Comparison of ENCODE assay signal across 9 cellular contexts in genomic region chr3:14175383-14176037, GRCh38. TPM values are rescaled to one million over a fixed set of nuclear protein-coding genes. Genes with fewer than 3 reads are reported as not detected.
A peak's percentile ranks its signal among the peaks of the same experiment; 100 is the strongest.
DNase-seq lines count a peak whose midpoint lies in the region; ATAC-seq lines count a peak whose summit lies in the region.
"Had no signal": no experiment of that assay in that cellular context is flagged by ENCODE, and none has a peak within 500 bp of the region (broad histone marks: within the 10 kb centered on the region; RNA-seq: fewer than 3 reads in every experiment).

No MANE protein-coding gene starts in this region.

- ATAC-seq in GM21529 (IDR thresholded peaks at IDR 0.05; ENCODE audit: unreplicated experiment) (peak; percentile 30), GM18867 (IDR thresholded peaks at IDR 0.05; ENCODE audit: unreplicated experiment) (no peak), HG02588 (IDR thresholded peaks at IDR 0.05; ENCODE audit: unreplicated experiment) (no peak)
- ATAC-seq: foreskin keratinocyte had no signal

- H3K4me3 Mint-ChIP-seq in activated naive CD8-positive, alpha-beta T cell = peak overlapping the region; percentile 66

- H3K27me3 Mint-ChIP-seq in activated naive CD8-positive, alpha-beta T cell = no peaks in the 10 kb centered on the region

- DNase-seq in OCI-M1 (lab: John Stamatoyannopoulos, UW) (peak; percentile 87), NCI-H2227 treated with DMSO at 0.1 percent for 48 hours (lab: John Stamatoyannopoulos, UW) (no peak), ureter (ENCODE audit: low spot score) (no peak)
- DNase-seq in stimulated activated CD4-positive, alpha-beta T cell treated with anti-CD3 and anti-CD28 coated beads, TNF-alpha, amount 100 ng/mL, for 4 hours (ENCODE audit: low read depth in 3 of 3) = peak in 2 of 3 experiments; percentile 8 to 23

- H3K9me3 Mint-ChIP-seq in activated naive CD8-positive, alpha-beta T cell (ENCODE audit: low read depth) = no peaks in the 10 kb centered on the region

- peak overlapping the region; percentile 72 for H3K27ac Mint-ChIP-seq in activated naive CD8-positive, alpha-beta T cell

- peaks cover 13% of the 10 kb centered on the region for H3K36me3 Mint-ChIP-seq in activated naive CD8-positive, alpha-beta T cell

- peaks cover 67% of the 10 kb centered on the region for H3K4me1 Mint-ChIP-seq in activated naive CD8-positive, alpha-beta T cell (ENCODE audit: low read depth)

RNA-seq across cellular contexts. Expression of gene XPC, which starts 2.9 kb away (rescaled TPM):
- total RNA-seq in ureter = 55.6 TPM

RNA-seq across cellular contexts. Expression of gene LSM3, which starts 3.1 kb away (rescaled TPM):
- 11.4 TPM for total RNA-seq in ureter

RNA-seq across cellular contexts. Expression of gene TMEM43, which starts 50.7 kb away (rescaled TPM):
- 76.5 TPM for total RNA-seq in ureter

RNA-seq across cellular contexts. Expression of gene CHCHD4, which starts 50.8 kb away (rescaled TPM):
- total RNA-seq in ureter = 11.2 TPM

Comparison
In these comparisons a context has a peak if more than half of its experiments do, and no peak if none do; other contexts are left out.
1. DNase-seq: peak in OCI-M1 (single experiment) and stimulated activated CD4-positive, alpha-beta T cell treated with anti-CD3 and anti-CD28 coated beads, TNF-alpha, amount 100 ng/mL, for 4 hours (2 of 3); none in NCI-H2227 treated with DMSO at 0.1 percent for 48 hours (single experiment) and ureter (single experiment).